35 cellular contexts compared by ENCODE assay signal in genomic region chr4:90837241-90837640, GRCh38.
"Had no signal": no experiment of that assay in that cellular context is flagged by ENCODE, and none has a peak within 500 bp of the region (broad histone marks: within the 10 kb centered on the region; RNA-seq: fewer than 3 reads in every experiment).

No MANE protein-coding gene starts in this region.

- H3K4me3 Mint-ChIP-seq: activated B cell treated with CpG ODN at 0.5 μM for 24 hours; activated CD8-positive, alpha-beta T cell treated with anti-CD3 and anti-CD28 coated beads for 36 hours; activated naive CD8-positive, alpha-beta T cell; activated naive CD8-positive, alpha-beta T cell treated with anti-CD3 and anti-CD28 coated beads, Interleukin-2, amount 50 U/mL, for 24 hours; activated T-cell treated with anti-CD3 and anti-CD28 coated beads, Interleukin-2, amount 50 U/mL, for 4 hours; activated T-helper 17 cell treated with anti-CD3 and anti-CD28 coated beads, Interleukin-2, amount 50 U/mL, for 72 hours; brain; effector memory CD8-positive, alpha-beta T cell; T-helper 17 cell; T-helper 2 cell treated with Interferon-gamma antibody and Interleukin-4, amounts not matched to agents 5 μg/mL and 100 μg/mL, for 36 hours had no signal

- ATAC-seq: activated CD4-positive, CD25-positive, alpha-beta regulatory T cell treated with anti-CD3 and anti-CD28 coated beads, Interleukin-2, amount 50 U/mL, for 24 hours; activated CD8-positive, alpha-beta T cell treated with anti-CD3 and anti-CD28 coated beads for 36 hours; activated naive CD8-positive, alpha-beta T cell treated with anti-CD3 and anti-CD28 coated beads, Interleukin-2, amount 50 U/mL, for 24 hours; activated T-cell treated with anti-CD3 and anti-CD28 coated beads, Interleukin-2, amount 50 U/mL, for 4 hours; activated T-helper 17 cell treated with anti-CD3 and anti-CD28 coated beads, Interleukin-2, amount 50 U/mL, for 72 hours; effector memory CD8-positive, alpha-beta T cell; gastrocnemius medialis; heart left ventricle; T-helper 17 cell had no signal

- H3K27ac Mint-ChIP-seq: activated B cell treated with CpG ODN at 0.5 μM for 24 hours; activated CD8-positive, alpha-beta T cell treated with anti-CD3 and anti-CD28 coated beads for 36 hours; activated naive CD8-positive, alpha-beta T cell; activated naive CD8-positive, alpha-beta T cell treated with anti-CD3 and anti-CD28 coated beads, Interleukin-2, amount 50 U/mL, for 24 hours; activated T-helper 17 cell treated with anti-CD3 and anti-CD28 coated beads, Interleukin-2, amount 50 U/mL, for 72 hours; brain; effector memory CD8-positive, alpha-beta T cell; T-helper 17 cell; T-helper 2 cell treated with Interferon-gamma antibody and Interleukin-4, amounts not matched to agents 5 μg/mL and 100 μg/mL, for 36 hours had no signal

- DNase-seq: activated B cell treated with CpG ODN at 0.5 μM for 24 hours; activated CD4-positive, alpha-beta T cell treated with anti-CD3 and anti-CD28 coated beads for 48 hours; activated CD4-positive, alpha-beta T cell treated with anti-CD3 and anti-CD28 coated beads, Interleukin-2, amount 50 U/mL, for 1 hour; activated CD4-positive, alpha-beta T cell treated with anti-CD3 and anti-CD28 coated beads, Interleukin-2, amount 50 U/mL, for 48 hours; activated CD8-positive, alpha-beta memory T cell treated with anti-CD3 and anti-CD28 coated beads for 24 hours; activated CD8-positive, alpha-beta T cell treated with anti-CD3 and anti-CD28 coated beads for 36 hours; activated effector memory CD4-positive, alpha-beta T cell treated with Interleukin-2 at 50 U/mL for 16 hours; activated gamma-delta T cell treated with Interleukin-2 at 50 U/mL for 16 hours; activated naive CD4-positive, alpha-beta T cell treated with anti-CD3 and anti-CD28 coated beads, Interleukin-2, amount 50 U/mL, for 16 hours; activated naive CD4-positive, alpha-beta T cell treated with Interleukin-2 at 50 U/mL for 16 hours; activated naive CD8-positive, alpha-beta T cell treated with anti-CD3 and anti-CD28 coated beads, Interleukin-2, amount 50 U/mL, for 24 hours; activated T-cell treated with anti-CD3 and anti-CD28 coated beads, Interleukin-2, amount 50 U/mL, for 4 hours; adrenal gland; amygdala; aorta; central memory CD4-positive, alpha-beta T cell; cerebellar nuclear complex; cortex of kidney; dermis blood vessel endothelial cell; effector CD4-positive, alpha-beta T cell; effector memory CD8-positive, alpha-beta T cell; esophagus squamous epithelium; foreskin fibroblast; gastrocnemius medialis; glutamatergic neuron; heart left ventricle; T-helper 1 cell; T-helper 17 cell; T1000; WERI-Rb-1 had no signal

- H3K27me3 Mint-ChIP-seq: activated B cell treated with CpG ODN at 0.5 μM for 24 hours; activated CD8-positive, alpha-beta T cell treated with anti-CD3 and anti-CD28 coated beads for 36 hours; activated naive CD8-positive, alpha-beta T cell; activated naive CD8-positive, alpha-beta T cell treated with anti-CD3 and anti-CD28 coated beads, Interleukin-2, amount 50 U/mL, for 24 hours; activated T-helper 17 cell treated with anti-CD3 and anti-CD28 coated beads, Interleukin-2, amount 50 U/mL, for 72 hours; brain; effector memory CD8-positive, alpha-beta T cell; T-helper 17 cell had no signal

- H3K4me1 Mint-ChIP-seq: activated B cell treated with CpG ODN at 0.5 μM for 24 hours; activated naive CD8-positive, alpha-beta T cell treated with anti-CD3 and anti-CD28 coated beads, Interleukin-2, amount 50 U/mL, for 24 hours; activated T-helper 17 cell treated with anti-CD3 and anti-CD28 coated beads, Interleukin-2, amount 50 U/mL, for 72 hours; T-helper 17 cell had no signal

- H3K36me3 Mint-ChIP-seq: activated naive CD8-positive, alpha-beta T cell; brain had no signal

- H3K9me3 Mint-ChIP-seq: activated B cell treated with CpG ODN at 0.5 μM for 24 hours; activated naive CD8-positive, alpha-beta T cell treated with anti-CD3 and anti-CD28 coated beads, Interleukin-2, amount 50 U/mL, for 24 hours; activated T-cell treated with anti-CD3 and anti-CD28 coated beads, Interleukin-2, amount 50 U/mL, for 4 hours; activated T-helper 17 cell treated with anti-CD3 and anti-CD28 coated beads, Interleukin-2, amount 50 U/mL, for 72 hours; brain; T-helper 2 cell treated with Interferon-gamma antibody and Interleukin-4, amounts not matched to agents 5 μg/mL and 100 μg/mL, for 36 hours had no signal
